In the genomic region with DNA sequence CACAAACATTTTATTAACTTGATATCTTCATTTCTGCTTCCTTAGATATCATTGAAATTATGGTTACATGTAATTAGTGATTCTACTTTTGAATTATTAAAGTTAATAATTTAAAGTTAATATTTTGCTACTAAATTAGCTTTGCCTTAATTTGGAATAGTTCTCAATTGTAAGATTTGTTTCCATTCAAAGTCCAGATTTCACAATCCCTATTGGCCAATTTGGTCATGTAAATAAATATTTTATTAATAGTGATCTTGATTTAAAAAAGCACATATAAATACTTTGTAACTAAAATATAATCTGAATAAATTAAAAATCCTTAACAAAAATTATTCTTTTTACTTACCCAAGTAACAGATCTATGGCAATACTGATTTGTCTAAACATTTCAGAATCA, we compare ENCODE assay signal across 8 cellular contexts.
"Had no signal": no experiment of that assay in that cellular context is flagged by ENCODE, and none has a peak within 500 bp of the region (broad histone marks: within the 10 kb centered on the region; RNA-seq: fewer than 3 reads in every experiment).

No MANE protein-coding gene starts in this region.

- DNase-seq: GM23248, GOT3, H7, HFFc6, KBM-7 had no signal

- H3K4me1 ChIP-seq: HAP-1 had no signal

- H3K9ac ChIP-seq: GM23248 had no signal

- H3K27ac ChIP-seq: GM23248, HL-60 had no signal

- H3K4me3 ChIP-seq: GM23248, HAP-1 had no signal

- H3K9me3 ChIP-seq: HAP-1 had no signal

- H3K36me3 ChIP-seq: HAP-1 had no signal

- ATAC-seq: HCT116 had no signal
